1 cellular context compared by ENCODE assay signal in the genomic region with DNA sequence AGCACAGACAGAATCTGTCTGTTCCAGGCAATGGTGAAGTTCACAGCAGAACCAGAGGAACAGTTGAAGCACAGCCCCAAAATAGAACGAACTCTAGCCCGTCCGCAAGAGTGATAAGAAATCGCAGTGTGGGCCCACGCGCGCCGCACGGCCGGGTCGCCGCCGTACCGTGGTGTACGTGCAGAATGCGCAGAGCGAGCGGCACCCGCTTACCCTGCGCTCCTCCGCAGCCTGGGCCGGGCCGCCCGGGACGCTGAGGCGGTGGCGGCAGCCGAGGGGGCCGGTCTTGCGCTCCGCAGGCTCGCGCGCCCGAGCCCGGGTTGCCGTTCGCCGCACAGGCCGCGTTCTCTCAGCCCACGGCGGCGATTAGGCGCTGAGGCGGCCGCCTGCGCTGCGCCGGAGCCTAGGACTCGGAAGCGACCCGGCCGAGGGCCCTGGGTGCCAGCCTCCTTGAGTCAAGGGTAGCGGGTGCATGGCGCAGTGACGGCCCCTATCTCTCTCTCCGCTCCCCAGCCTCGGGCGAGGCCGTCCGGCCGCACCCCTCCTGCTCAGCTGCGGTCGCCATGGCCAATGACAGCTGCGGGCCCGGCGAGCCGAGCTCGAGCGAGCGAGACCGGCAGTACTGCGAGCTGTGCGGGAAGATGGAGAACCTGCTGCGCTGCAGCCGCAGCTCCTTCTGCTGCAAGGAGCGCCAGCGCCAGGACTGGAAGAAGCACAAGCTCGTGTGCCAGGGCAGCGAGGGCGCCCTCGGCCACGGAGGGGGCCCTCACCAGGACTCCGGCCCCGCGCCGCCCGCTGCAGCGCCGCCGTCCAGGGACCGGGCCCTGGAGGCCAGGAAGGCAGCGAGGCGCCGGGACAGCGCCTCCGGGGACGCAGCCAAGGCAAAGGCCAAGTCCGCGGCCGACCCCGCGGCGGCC.
TF ChIP-seq lines count a peak whose summit lies in the region.

No MANE protein-coding gene starts in this region.

TF ChIP-seq in HepG2, 621 proteins besides CTCF, POLR2A, EP300 and RAD21 (continued from another document and continues in another):
- TF ChIP-seq, protein P1, sequence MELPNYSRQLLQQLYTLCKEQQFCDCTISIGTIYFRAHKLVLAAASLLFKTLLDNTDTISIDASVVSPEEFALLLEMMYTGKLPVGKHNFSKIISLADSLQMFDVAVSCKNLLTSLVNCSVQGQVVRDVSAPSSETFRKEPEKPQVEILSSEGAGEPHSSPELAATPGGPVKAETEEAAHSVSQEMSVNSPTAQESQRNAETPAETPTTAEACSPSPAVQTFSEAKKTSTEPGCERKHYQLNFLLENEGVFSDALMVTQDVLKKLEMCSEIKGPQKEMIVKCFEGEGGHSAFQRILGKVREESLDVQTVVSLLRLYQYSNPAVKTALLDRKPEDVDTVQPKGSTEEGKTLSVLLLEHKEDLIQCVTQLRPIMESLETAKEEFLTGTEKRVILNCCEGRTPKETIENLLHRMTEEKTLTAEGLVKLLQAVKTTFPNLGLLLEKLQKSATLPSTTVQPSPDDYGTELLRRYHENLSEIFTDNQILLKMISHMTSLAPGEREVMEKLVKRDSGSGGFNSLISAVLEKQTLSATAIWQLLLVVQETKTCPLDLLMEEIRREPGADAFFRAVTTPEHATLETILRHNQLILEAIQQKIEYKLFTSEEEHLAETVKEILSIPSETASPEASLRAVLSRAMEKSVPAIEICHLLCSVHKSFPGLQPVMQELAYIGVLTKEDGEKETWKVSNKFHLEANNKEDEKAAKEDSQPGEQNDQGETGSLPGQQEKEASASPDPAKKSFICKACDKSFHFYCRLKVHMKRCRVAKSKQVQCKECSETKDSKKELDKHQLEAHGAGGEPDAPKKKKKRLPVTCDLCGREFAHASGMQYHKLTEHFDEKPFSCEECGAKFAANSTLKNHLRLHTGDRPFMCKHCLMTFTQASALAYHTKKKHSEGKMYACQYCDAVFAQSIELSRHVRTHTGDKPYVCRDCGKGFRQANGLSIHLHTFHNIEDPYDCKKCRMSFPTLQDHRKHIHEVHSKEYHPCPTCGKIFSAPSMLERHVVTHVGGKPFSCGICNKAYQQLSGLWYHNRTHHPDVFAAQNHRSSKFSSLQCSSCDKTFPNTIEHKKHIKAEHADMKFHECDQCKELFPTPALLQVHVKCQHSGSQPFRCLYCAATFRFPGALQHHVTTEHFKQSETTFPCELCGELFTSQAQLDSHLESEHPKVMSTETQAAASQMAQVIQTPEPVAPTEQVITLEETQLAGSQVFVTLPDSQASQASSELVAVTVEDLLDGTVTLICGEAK (IDR thresholded peaks at IDR 0.05), result no peak
- TF ChIP-seq, protein P1 (CRISPR knock-in tag; IDR thresholded peaks at IDR 0.05), result peak; percentile 29; the same call in 1 of the 2 replicates
- TF ChIP-seq, protein P2, sequence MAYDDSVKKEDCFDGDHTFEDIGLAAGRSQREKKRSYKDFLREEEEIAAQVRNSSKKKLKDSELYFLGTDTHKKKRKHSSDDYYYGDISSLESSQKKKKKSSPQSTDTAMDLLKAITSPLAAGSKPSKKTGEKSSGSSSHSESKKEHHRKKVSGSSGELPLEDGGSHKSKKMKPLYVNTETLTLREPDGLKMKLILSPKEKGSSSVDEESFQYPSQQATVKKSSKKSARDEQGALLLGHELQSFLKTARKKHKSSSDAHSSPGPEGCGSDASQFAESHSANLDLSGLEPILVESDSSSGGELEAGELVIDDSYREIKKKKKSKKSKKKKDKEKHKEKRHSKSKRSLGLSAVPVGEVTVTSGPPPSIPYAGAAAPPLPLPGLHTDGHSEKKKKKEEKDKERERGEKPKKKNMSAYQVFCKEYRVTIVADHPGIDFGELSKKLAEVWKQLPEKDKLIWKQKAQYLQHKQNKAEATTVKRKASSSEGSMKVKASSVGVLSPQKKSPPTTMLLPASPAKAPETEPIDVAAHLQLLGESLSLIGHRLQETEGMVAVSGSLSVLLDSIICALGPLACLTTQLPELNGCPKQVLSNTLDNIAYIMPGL (CRISPR knock-in tag; IDR thresholded peaks at IDR 0.05; ENCODE audit: borderline replicate concordance in 1 of 2, low read depth in 1 of 2), result peak; percentile 31 to 81
- TF ChIP-seq BCL6 (CRISPR knock-in tag; IDR thresholded peaks at IDR 0.05) (peak; percentile 98), SIN3A (IDR thresholded peaks at IDR 0.05; ENCODE audit: borderline replicate concordance, low read depth, low read length) (no peak), SMAD1 (CRISPR knock-in tag; IDR thresholded peaks at IDR 0.05; ENCODE audit: borderline replicate concordance, low read depth) (no peak), ZNF547 (CRISPR knock-in tag; IDR thresholded peaks at IDR 0.05) (0 out of 2 replicates have a peak, but pooled peaks have one; percentile 59), ZNF143 (CRISPR knock-in tag; IDR thresholded peaks at IDR 0.05) (peak; percentile 46; the same call in 1 of the 2 replicates), ZNF230 (CRISPR knock-in tag; IDR thresholded peaks at IDR 0.05) (peak; percentile 33; the same call in 1 of the 2 replicates), ZNF232 (CRISPR knock-in tag; IDR thresholded peaks at IDR 0.05; ENCODE audit: borderline replicate concordance) (peak; percentile 43; the same call in 1 of the 2 replicates), ZNF30 (CRISPR knock-in tag; IDR thresholded peaks at IDR 0.05) (no peak), NR3C1 (CRISPR knock-in tag; IDR thresholded peaks at IDR 0.05) (no peak), ASH2L (IDR thresholded peaks at IDR 0.05; ENCODE audit: insufficient read length, low read depth, low read length) (peak; percentile 73), HNRNPL (IDR thresholded peaks at IDR 0.05; ENCODE audit: low read depth, low read length) (0 out of 2 replicates have a peak, but pooled peaks have one; percentile 64), KAT7 (CRISPR knock-in tag; IDR thresholded peaks at IDR 0.05; ENCODE audit: borderline replicate concordance) (0 out of 2 replicates have a peak, but pooled peaks have one; percentile 55), ATF7-NPFF (CRISPR knock-in tag; IDR thresholded peaks at IDR 0.05; ENCODE audit: low read depth) (peak; percentile 64; the same call in 1 of the 2 replicates)
- TF ChIP-seq, protein P3, sequence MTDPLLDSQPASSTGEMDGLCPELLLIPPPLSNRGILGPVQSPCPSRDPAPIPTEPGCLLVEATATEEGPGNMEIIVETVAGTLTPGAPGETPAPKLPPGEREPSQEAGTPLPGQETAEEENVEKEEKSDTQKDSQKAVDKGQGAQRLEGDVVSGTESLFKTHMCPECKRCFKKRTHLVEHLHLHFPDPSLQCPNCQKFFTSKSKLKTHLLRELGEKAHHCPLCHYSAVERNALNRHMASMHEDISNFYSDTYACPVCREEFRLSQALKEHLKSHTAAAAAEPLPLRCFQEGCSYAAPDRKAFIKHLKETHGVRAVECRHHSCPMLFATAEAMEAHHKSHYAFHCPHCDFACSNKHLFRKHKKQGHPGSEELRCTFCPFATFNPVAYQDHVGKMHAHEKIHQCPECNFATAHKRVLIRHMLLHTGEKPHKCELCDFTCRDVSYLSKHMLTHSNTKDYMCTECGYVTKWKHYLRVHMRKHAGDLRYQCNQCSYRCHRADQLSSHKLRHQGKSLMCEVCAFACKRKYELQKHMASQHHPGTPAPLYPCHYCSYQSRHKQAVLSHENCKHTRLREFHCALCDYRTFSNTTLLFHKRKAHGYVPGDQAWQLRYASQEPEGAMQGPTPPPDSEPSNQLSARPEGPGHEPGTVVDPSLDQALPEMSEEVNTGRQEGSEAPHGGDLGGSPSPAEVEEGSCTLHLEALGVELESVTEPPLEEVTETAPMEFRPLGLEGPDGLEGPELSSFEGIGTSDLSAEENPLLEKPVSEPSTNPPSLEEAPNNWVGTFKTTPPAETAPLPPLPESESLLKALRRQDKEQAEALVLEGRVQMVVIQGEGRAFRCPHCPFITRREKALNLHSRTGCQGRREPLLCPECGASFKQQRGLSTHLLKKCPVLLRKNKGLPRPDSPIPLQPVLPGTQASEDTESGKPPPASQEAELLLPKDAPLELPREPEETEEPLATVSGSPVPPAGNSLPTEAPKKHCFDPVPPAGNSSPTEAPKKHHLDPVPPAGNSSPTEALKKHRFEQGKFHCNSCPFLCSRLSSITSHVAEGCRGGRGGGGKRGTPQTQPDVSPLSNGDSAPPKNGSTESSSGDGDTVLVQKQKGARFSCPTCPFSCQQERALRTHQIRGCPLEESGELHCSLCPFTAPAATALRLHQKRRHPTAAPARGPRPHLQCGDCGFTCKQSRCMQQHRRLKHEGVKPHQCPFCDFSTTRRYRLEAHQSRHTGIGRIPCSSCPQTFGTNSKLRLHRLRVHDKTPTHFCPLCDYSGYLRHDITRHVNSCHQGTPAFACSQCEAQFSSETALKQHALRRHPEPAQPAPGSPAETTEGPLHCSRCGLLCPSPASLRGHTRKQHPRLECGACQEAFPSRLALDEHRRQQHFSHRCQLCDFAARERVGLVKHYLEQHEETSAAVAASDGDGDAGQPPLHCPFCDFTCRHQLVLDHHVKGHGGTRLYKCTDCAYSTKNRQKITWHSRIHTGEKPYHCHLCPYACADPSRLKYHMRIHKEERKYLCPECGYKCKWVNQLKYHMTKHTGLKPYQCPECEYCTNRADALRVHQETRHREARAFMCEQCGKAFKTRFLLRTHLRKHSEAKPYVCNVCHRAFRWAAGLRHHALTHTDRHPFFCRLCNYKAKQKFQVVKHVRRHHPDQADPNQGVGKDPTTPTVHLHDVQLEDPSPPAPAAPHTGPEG (CRISPR knock-in tag; IDR thresholded peaks at IDR 0.05), result peak; percentile 86
- TF ChIP-seq, protein P4, sequence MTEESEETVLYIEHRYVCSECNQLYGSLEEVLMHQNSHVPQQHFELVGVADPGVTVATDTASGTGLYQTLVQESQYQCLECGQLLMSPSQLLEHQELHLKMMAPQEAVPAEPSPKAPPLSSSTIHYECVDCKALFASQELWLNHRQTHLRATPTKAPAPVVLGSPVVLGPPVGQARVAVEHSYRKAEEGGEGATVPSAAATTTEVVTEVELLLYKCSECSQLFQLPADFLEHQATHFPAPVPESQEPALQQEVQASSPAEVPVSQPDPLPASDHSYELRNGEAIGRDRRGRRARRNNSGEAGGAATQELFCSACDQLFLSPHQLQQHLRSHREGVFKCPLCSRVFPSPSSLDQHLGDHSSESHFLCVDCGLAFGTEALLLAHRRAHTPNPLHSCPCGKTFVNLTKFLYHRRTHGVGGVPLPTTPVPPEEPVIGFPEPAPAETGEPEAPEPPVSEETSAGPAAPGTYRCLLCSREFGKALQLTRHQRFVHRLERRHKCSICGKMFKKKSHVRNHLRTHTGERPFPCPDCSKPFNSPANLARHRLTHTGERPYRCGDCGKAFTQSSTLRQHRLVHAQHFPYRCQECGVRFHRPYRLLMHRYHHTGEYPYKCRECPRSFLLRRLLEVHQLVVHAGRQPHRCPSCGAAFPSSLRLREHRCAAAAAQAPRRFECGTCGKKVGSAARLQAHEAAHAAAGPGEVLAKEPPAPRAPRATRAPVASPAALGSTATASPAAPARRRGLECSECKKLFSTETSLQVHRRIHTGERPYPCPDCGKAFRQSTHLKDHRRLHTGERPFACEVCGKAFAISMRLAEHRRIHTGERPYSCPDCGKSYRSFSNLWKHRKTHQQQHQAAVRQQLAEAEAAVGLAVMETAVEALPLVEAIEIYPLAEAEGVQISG (CRISPR knock-in tag; IDR thresholded peaks at IDR 0.05), result peak; percentile 69
- TF ChIP-seq, protein P5, sequence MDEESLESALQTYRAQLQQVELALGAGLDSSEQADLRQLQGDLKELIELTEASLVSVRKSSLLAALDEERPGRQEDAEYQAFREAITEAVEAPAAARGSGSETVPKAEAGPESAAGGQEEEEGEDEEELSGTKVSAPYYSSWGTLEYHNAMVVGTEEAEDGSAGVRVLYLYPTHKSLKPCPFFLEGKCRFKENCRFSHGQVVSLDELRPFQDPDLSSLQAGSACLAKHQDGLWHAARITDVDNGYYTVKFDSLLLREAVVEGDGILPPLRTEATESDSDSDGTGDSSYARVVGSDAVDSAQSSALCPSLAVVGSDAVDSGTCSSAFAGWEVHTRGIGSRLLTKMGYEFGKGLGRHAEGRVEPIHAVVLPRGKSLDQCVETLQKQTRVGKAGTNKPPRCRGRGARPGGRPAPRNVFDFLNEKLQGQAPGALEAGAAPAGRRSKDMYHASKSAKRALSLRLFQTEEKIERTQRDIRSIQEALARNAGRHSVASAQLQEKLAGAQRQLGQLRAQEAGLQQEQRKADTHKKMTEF (CRISPR knock-in tag; IDR thresholded peaks at IDR 0.05), result peak; percentile 75; the same call in 1 of the 2 replicates
- TF ChIP-seq, protein P6, sequence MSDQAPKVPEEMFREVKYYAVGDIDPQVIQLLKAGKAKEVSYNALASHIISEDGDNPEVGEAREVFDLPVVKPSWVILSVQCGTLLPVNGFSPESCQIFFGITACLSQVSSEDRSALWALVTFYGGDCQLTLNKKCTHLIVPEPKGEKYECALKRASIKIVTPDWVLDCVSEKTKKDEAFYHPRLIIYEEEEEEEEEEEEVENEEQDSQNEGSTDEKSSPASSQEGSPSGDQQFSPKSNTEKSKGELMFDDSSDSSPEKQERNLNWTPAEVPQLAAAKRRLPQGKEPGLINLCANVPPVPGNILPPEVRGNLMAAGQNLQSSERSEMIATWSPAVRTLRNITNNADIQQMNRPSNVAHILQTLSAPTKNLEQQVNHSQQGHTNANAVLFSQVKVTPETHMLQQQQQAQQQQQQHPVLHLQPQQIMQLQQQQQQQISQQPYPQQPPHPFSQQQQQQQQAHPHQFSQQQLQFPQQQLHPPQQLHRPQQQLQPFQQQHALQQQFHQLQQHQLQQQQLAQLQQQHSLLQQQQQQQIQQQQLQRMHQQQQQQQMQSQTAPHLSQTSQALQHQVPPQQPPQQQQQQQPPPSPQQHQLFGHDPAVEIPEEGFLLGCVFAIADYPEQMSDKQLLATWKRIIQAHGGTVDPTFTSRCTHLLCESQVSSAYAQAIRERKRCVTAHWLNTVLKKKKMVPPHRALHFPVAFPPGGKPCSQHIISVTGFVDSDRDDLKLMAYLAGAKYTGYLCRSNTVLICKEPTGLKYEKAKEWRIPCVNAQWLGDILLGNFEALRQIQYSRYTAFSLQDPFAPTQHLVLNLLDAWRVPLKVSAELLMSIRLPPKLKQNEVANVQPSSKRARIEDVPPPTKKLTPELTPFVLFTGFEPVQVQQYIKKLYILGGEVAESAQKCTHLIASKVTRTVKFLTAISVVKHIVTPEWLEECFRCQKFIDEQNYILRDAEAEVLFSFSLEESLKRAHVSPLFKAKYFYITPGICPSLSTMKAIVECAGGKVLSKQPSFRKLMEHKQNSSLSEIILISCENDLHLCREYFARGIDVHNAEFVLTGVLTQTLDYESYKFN (CRISPR knock-in tag; conservative IDR thresholded peaks at IDR 0.05), result 0 out of 2 replicates have a peak, but pooled peaks have one; percentile 20
